11 cellular contexts compared by ENCODE assay signal in genomic region chr1:145786271-145786670, GRCh38. TPM values are rescaled to one million over a fixed set of nuclear protein-coding genes. Genes with fewer than 3 reads are reported as not detected.
A peak's percentile ranks its signal among the peaks of the same experiment; 100 is the strongest.
DNase-seq lines count a peak whose midpoint lies in the region; ATAC-seq and TF ChIP-seq lines count a peak whose summit lies in the region.
"Had no signal": no experiment of that assay in that cellular context is flagged by ENCODE, and none has a peak within 500 bp of the region (broad histone marks: within the 10 kb centered on the region; RNA-seq: fewer than 3 reads in every experiment).

No MANE protein-coding gene starts in this region.

- H3K9me3 Mint-ChIP-seq in activated naive CD8-positive, alpha-beta T cell treated with anti-CD3 and anti-CD28 coated beads, Interleukin-2, amount 10 ng/mL, durations not matched to agents 7 days and 5 days: no peaks in the 10 kb centered on the region

- ATAC-seq in DND-41 (ENCODE audit: insufficient read depth, low read depth) (peak; percentile 80), HG03521 (IDR thresholded peaks at IDR 0.05; ENCODE audit: unreplicated experiment) (no peak)
- ATAC-seq in activated naive CD8-positive, alpha-beta T cell treated with anti-CD3 and anti-CD28 coated beads, Interleukin-2, amount 10 ng/mL, durations not matched to agents 7 days and 5 days (ENCODE audit: low read depth): peak; percentile 53

- H3K4me1 ChIP-seq in ACC112 (ENCODE audit: control insufficient read depth, insufficient read depth, low read length, unreplicated experiment) (peaks cover 51% of the 10 kb centered on the region), DND-41 (ENCODE audit: insufficient read depth, low read length) (0 out of 2 replicates have a peak, but pooled peaks cover 5% of the 10 kb centered on the region), muscle layer of duodenum (ENCODE audit: control insufficient read depth in 1 of 2, insufficient read depth in 2 of 2, low read length in 2 of 2) (peaks cover 6 to 12% of the 10 kb centered on the region in 2 donors), prostate gland (replicated peaks) (no peaks in the 10 kb centered on the region)
- H3K4me1 ChIP-seq: BLaER1 treated with 17β-estradiol and CSF1 and Interleukin-3, amounts not matched to agents 10 nM and 100 nM had no signal

- TF ChIP-seq POLR2A in prostate gland (IDR thresholded peaks at IDR 0.05): no peak

- H2AFZ ChIP-seq in ACC112 (ENCODE audit: low read length, unreplicated experiment) (no peak overlapping the region), DND-41 (ENCODE audit: low read depth, low read length) (no peak overlapping the region)

- no peaks in the 10 kb centered on the region for H4K20me1 ChIP-seq in DND-41 (ENCODE audit: insufficient read depth, low read length)

- H3K27ac ChIP-seq in ACC112 (ENCODE audit: low read depth, low read length) (peak overlapping the region; percentile 38; the same call in 1 of the 2 replicates), DND-41 (ENCODE audit: low read length) (no peak overlapping the region), muscle layer of duodenum (ENCODE audit: low read length) (peak overlapping the region; percentile 70), prostate gland (no peak overlapping the region)
- H3K27ac ChIP-seq: BLaER1 treated with 17β-estradiol and CSF1 and Interleukin-3, amounts not matched to agents 10 nM and 100 nM had no signal

- H3K27me3 ChIP-seq in ACC112 (ENCODE audit: insufficient read depth, low read length) (no peaks in the 10 kb centered on the region), DND-41 (ENCODE audit: insufficient read depth, low read length, poor library complexity) (no peaks in the 10 kb centered on the region), muscle layer of duodenum (ENCODE audit: low read depth, low read length) (no peaks in the 10 kb centered on the region), prostate gland (replicated peaks; ENCODE audit: insufficient read depth) (no peaks in the 10 kb centered on the region)
- H3K27me3 ChIP-seq: BLaER1 treated with 17β-estradiol and CSF1 and Interleukin-3, amounts not matched to agents 10 nM and 100 nM; MG63 had no signal

- TF ChIP-seq CTCF in DND-41 (IDR thresholded peaks at IDR 0.05; ENCODE audit: borderline replicate concordance, extremely low read depth, low read length, poor library complexity, severe bottlenecking): no peak
- TF ChIP-seq CTCF in prostate gland (IDR thresholded peaks at IDR 0.05): no peak

- H3K4me3 ChIP-seq in ACC112 (ENCODE audit: low read depth, low read length): peak overlapping the region; percentile 13; the same call in 1 of the 2 replicates
- H3K4me3 ChIP-seq in DND-41 (ENCODE audit: low read depth in 1 of 2, low read length in 2 of 2): no peak overlapping the region
- no peak overlapping the region for H3K4me3 ChIP-seq in muscle layer of duodenum (ENCODE audit: low read depth in 1 of 2, low read length in 2 of 2)
- no peak overlapping the region for H3K4me3 ChIP-seq in prostate gland
- H3K4me3 ChIP-seq: BLaER1 treated with 17β-estradiol and CSF1 and Interleukin-3, amounts not matched to agents 10 nM and 100 nM; MG63 had no signal

- intact Hi-C loops in prostate gland (cut with DNase I): no loop called here

- no peaks in the 10 kb centered on the region for H3K27me3 Mint-ChIP-seq in activated naive CD8-positive, alpha-beta T cell treated with anti-CD3 and anti-CD28 coated beads, Interleukin-2, amount 10 ng/mL, durations not matched to agents 7 days and 5 days

- POLR2A ChIA-PET in activated naive CD8-positive, alpha-beta T cell treated with anti-CD3 and anti-CD28 coated beads, Interleukin-2, amount 10 ng/mL, durations not matched to agents 7 days and 5 days (lab: Charles Lee): interaction anchor here (1.4 kb wide), 1 partner anchor 60 kb away, joined by 6 read pairs; no protein-coding TSS in a partner anchor

- no peak overlapping the region for H3K4me2 ChIP-seq in DND-41 (ENCODE audit: insufficient read depth, low read length)
- H3K4me2 ChIP-seq: BLaER1 treated with 17β-estradiol and CSF1 and Interleukin-3, amounts not matched to agents 10 nM and 100 nM had no signal

- H3K36me3 Mint-ChIP-seq in activated naive CD8-positive, alpha-beta T cell treated with anti-CD3 and anti-CD28 coated beads, Interleukin-2, amount 10 ng/mL, durations not matched to agents 7 days and 5 days: peaks cover 30% of the 10 kb centered on the region

- H3K9me3 ChIP-seq in DND-41 (ENCODE audit: insufficient read depth, low read length, severe bottlenecking) (no peaks in the 10 kb centered on the region), muscle layer of duodenum (ENCODE audit: control insufficient read depth in 1 of 2, low read length in 2 of 2) (no peaks in the 10 kb centered on the region), prostate gland (no peaks in the 10 kb centered on the region)
- H3K9me3 ChIP-seq: BLaER1 treated with 17β-estradiol and CSF1 and Interleukin-3, amounts not matched to agents 10 nM and 100 nM; MG63 had no signal

- H3K4me1 Mint-ChIP-seq in activated naive CD8-positive, alpha-beta T cell treated with anti-CD3 and anti-CD28 coated beads, Interleukin-2, amount 10 ng/mL, durations not matched to agents 7 days and 5 days: peaks cover 21% of the 10 kb centered on the region

- DNase-seq in DND-41 (no peak), NCI-H1694 treated with DMSO at 0.1 percent for 48 hours (lab: John Stamatoyannopoulos, UW) (no peak), prostate gland (ENCODE audit: low spot score) (no peak), DMS53 treated with DMSO at 0.1 percent for 48 hours (lab: John Stamatoyannopoulos, UW; ENCODE audit: unreplicated experiment) (no peak)
- DNase-seq in activated naive CD8-positive, alpha-beta T cell treated with anti-CD3 and anti-CD28 coated beads, Interleukin-2, amount 10 ng/mL, durations not matched to agents 7 days and 5 days: no peak
- DNase-seq: MG63; stimulated activated CD4-positive, alpha-beta T cell treated with anti-CD3 and anti-CD28 coated beads, Interleukin-1b, Interleukin-23, amount 100 ng/mL, for 48 hours had no signal

- peak overlapping the region; percentile 45 for H3K4me3 Mint-ChIP-seq in activated naive CD8-positive, alpha-beta T cell treated with anti-CD3 and anti-CD28 coated beads, Interleukin-2, amount 10 ng/mL, durations not matched to agents 7 days and 5 days

- H3K79me2 ChIP-seq in ACC112 (ENCODE audit: control insufficient read depth, insufficient read depth, low read length, unreplicated experiment) (peaks cover 11% of the 10 kb centered on the region), DND-41 (ENCODE audit: insufficient read depth, low read length) (no peaks in the 10 kb centered on the region)

- peak overlapping the region; percentile 44 for H3K27ac Mint-ChIP-seq in activated naive CD8-positive, alpha-beta T cell treated with anti-CD3 and anti-CD28 coated beads, Interleukin-2, amount 10 ng/mL, durations not matched to agents 7 days and 5 days

- H3K36me3 ChIP-seq in ACC112 (ENCODE audit: insufficient read depth, low read length) (no peaks in the 10 kb centered on the region; the same call in 1 of the 2 replicates), DND-41 (ENCODE audit: insufficient read depth, low read length) (peaks cover 18% of the 10 kb centered on the region), muscle layer of duodenum (ENCODE audit: control insufficient read depth in 1 of 2, insufficient read depth in 2 of 2, low read length in 2 of 2) (peaks cover 7 to 8% of the 10 kb centered on the region in 2 donors), prostate gland (no peaks in the 10 kb centered on the region)

- no peak overlapping the region for H3K9ac ChIP-seq in DND-41 (ENCODE audit: low read depth, low read length)
- H3K9ac ChIP-seq: BLaER1 treated with 17β-estradiol and CSF1 and Interleukin-3, amounts not matched to agents 10 nM and 100 nM had no signal

- 0% methylated on average over 1 of the region's 1 CpG for WGBS in prostate gland

RNA-seq across cellular contexts. Expression of gene RNF115, which starts 37.6 kb away (rescaled TPM):
- total RNA-seq in activated naive CD8-positive, alpha-beta T cell treated with anti-CD3 and anti-CD28 coated beads, Interleukin-2, amount 10 ng/mL, durations not matched to agents 7 days and 5 days: 10 to 100 TPM; 14.7 to 15.0 TPM
- 10 to 100 TPM; 12.5 to 21.4 TPM for total RNA-seq in prostate gland

RNA-seq across cellular contexts. Expression of gene POLR3C, which starts 37.7 kb away (rescaled TPM):
- 10 to 100 TPM; 34.6 to 35.1 TPM for total RNA-seq in activated naive CD8-positive, alpha-beta T cell treated with anti-CD3 and anti-CD28 coated beads, Interleukin-2, amount 10 ng/mL, durations not matched to agents 7 days and 5 days
- 10 to 100 TPM; 22.5 to 48.0 TPM for total RNA-seq in prostate gland

RNA-seq across cellular contexts. Expression of gene NUDT17, which starts 59.2 kb away (rescaled TPM):
- total RNA-seq in activated naive CD8-positive, alpha-beta T cell treated with anti-CD3 and anti-CD28 coated beads, Interleukin-2, amount 10 ng/mL, durations not matched to agents 7 days and 5 days: 1 to 10 TPM; 2.9 to 3.5 TPM
- total RNA-seq in prostate gland: 1 to 10 TPM; 3.5 to 8.6 TPM

Comparison
In these comparisons a context has a peak if more than half of its experiments do, and no peak if none do; other contexts are left out.
1. H3K27ac ChIP-seq: peak in ACC112 (single experiment) and muscle layer of duodenum (single experiment); none in DND-41 (single experiment) and prostate gland (0 of 2).